10 cellular contexts compared by ENCODE assay signal in the genomic region with DNA sequence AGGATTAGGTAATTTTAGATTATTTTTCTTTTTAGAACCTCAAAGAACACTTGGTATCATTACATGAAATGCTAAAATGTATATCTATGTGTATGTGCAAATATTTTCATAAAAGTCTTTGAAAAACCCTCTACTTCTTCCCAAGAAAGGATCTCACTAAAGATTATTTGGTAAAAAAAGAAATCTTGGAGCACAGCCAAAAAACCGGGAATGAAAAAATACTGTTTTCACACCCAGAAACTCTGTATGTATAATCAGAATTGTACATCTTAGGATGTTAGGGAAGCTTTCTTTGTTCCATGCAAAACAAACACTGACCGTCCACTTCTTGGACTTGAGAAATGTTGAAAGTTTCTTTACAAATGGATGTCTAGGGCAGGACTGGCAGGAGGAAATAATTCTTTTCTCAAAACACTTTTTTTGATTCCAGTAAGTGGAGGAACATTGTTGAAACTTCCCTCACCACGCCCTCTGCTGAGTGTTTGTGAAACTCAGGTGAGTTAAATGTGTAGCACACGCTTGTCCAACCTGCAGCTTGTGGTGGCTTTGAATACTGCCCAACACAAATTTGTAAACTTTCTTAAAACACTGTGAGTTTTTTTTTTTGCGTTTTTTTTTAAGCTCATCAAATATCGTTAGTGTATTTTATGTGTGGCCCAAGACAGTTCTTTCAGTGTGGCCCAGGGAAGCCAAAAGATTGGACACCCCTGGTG. TPM values are rescaled to one million over a fixed set of nuclear protein-coding genes. Genes with fewer than 3 reads are reported as not detected.
A peak's percentile ranks its signal among the peaks of the same experiment; 100 is the strongest.
DNase-seq lines count a peak whose midpoint lies in the region; ATAC-seq, FAIRE-seq and TF ChIP-seq lines count a peak whose summit lies in the region.
"Had no signal": no experiment of that assay in that cellular context is flagged by ENCODE, and none has a peak within 500 bp of the region (broad histone marks: within the 10 kb centered on the region; RNA-seq: fewer than 3 reads in every experiment).

No MANE protein-coding gene starts in this region.

- H2AFZ ChIP-seq in GM12878 (ENCODE audit: control insufficient read depth, low read depth, low read length) = no peak overlapping the region
- peak overlapping the region; percentile 70 for H2AFZ ChIP-seq in osteoblast (ENCODE audit: low read length)

- H4K20me1 ChIP-seq in GM12878 (ENCODE audit: control insufficient read depth, insufficient read depth) (no peaks in the 10 kb centered on the region), osteoblast (ENCODE audit: insufficient read depth, low read length) (peaks cover 22% of the 10 kb centered on the region)

- ATAC-seq in GM18502 (IDR thresholded peaks at IDR 0.05; ENCODE audit: poor library complexity, unreplicated experiment) (peak; percentile 65), GM12878 (peak; percentile 68), HG03469 (IDR thresholded peaks at IDR 0.05; ENCODE audit: unreplicated experiment) (no peak)

- RAD21 ChIA-PET in GM12878 (lab: Charles Lee; ENCODE audit: unreplicated experiment) = interaction anchor here (1.3 to 2.3 kb wide), 2 partner anchors 26 to 57 kb away, joined by 3 to 8 read pairs; partner anchors contain the start of gene FBXO34

- H3K4me2 ChIP-seq in GM12878 (ENCODE audit: control insufficient read depth, insufficient read depth) = peak overlapping the region; percentile 30; the same call in 1 of the 2 replicates
- no peak overlapping the region for H3K4me2 ChIP-seq in osteoblast (ENCODE audit: insufficient read depth, low read length)

- SMC1A ChIA-PET in GM12878 (lab: Charles Lee; ENCODE audit: uncharacterized antibody, unreplicated experiment) = interaction anchor here (0.7 to 1.9 kb wide), 8 partner anchors 14 to 56 kb away, joined by 3 to 7 read pairs (median 4); no protein-coding TSS in a partner anchor

- TF ChIP-seq POLR2A in GM12878 (IDR thresholded peaks at IDR 0.05; ENCODE audit: low read depth, low read length) = no peak
- no peak for TF ChIP-seq POLR2A in testis (IDR thresholded peaks at IDR 0.05)

- no peak for TF ChIP-seq EP300 in GM12878 (IDR thresholded peaks at IDR 0.05; ENCODE audit: borderline replicate concordance in 1 of 2, control insufficient read depth in 1 of 2, low read depth in 2 of 2, low read length in 2 of 2)

- DNase-seq in HPDE6-E6E7 (ENCODE audit: extremely low spot score) (peak; percentile 42), GM12878 (ENCODE audit: low read depth, low spot score) (no peak), osteoblast (ENCODE audit: insufficient read length, low spot score, missing footprints) (peak; percentile 72), SHP77 (lab: John Stamatoyannopoulos, UW) (no peak), NCI-H82 (lab: John Stamatoyannopoulos, UW) (no peak), testis (no peak)
- DNase-seq: SJCRH30 had no signal

- H3K4me3 ChIP-seq in GM12878 = no peak overlapping the region
- peak overlapping the region; percentile 25 for H3K4me3 ChIP-seq in osteoblast (ENCODE audit: insufficient read depth, low read length)
- H3K4me3 ChIP-seq in testis = no peak overlapping the region
- H3K4me3 ChIP-seq: SJCRH30 had no signal

- WGBS in GM12878 (ENCODE audit: insufficient coverage, insufficient replicate concordance, low lambda C conversion rate, missing lambda C conversion rate) = 2% methylated on average over 6 of the region's 6 CpGs
- WGBS in testis, 2 donors = 51 to 61% methylated on average over 6 of the region's 6 CpGs

- POLR2A ChIA-PET in GM12878 (lab: Charles Lee) = interaction anchor here (0.5 to 1.0 kb wide), 3 partner anchors 13 to 23 kb away, joined by 3 to 4 read pairs (median 4); no protein-coding TSS in a partner anchor

- intact Hi-C loops in GM12878 (cut with micrococcal nuclease; ENCODE audit: unreplicated experiment) (loop anchor here (2.0 kb wide), 1 partner anchor 27 kb away; the partner anchor contains the start of gene FBXO34), testis (cut with DNase I; ENCODE audit: low total_unique reads) (no loop called here)

- H3K4me1 ChIP-seq in GM12878 (ENCODE audit: control insufficient read depth, insufficient read depth, low read length) = peaks cover 32% of the 10 kb centered on the region
- peaks cover 3% of the 10 kb centered on the region for H3K4me1 ChIP-seq in osteoblast (ENCODE audit: insufficient read depth, low read length)
- peaks cover 17% of the 10 kb centered on the region for H3K4me1 ChIP-seq in testis
- H3K4me1 ChIP-seq: SJCRH30 had no signal

- H3K9ac ChIP-seq in GM12878 (ENCODE audit: control insufficient read depth, insufficient read depth, low read length) = no peak overlapping the region

- H3K9me3 ChIP-seq in GM12878 (replicated peaks; ENCODE audit: control insufficient read depth, insufficient read depth, low read length) (no peaks in the 10 kb centered on the region; the same call in 2 of the 3 replicates), osteoblast (ENCODE audit: low read depth, low read length) (no peaks in the 10 kb centered on the region), testis (no peaks in the 10 kb centered on the region)
- H3K9me3 ChIP-seq: SJCRH30 had no signal

- TF ChIP-seq RAD21 in GM12878 (IDR thresholded peaks at IDR 0.05; ENCODE audit: insufficient read depth, low read depth, low read length) = peak; percentile 38

- CTCF ChIA-PET in GM12878 (lab: Yijun Ruan, JAX) = interaction anchor here (0.6 to 2.2 kb wide), 6 partner anchors 19 to 146 kb away, joined by 3 to 9 read pairs (median 4); no protein-coding TSS in a partner anchor

- peak in 2 of 3 experiments; percentile 37 to 39; a peak in 4 of 6 replicates for TF ChIP-seq CTCF in GM12878 (IDR thresholded peaks at IDR 0.05 in 2 of 3, conservative IDR thresholded peaks at IDR 0.05 in 1 of 3; ENCODE audit: control insufficient read depth in 2 of 3, extremely low read depth in 1 of 3, insufficient read depth in 1 of 3, low read depth in 3 of 3, low read length in 3 of 3)
- no peak for TF ChIP-seq CTCF in osteoblast (IDR thresholded peaks at IDR 0.05; ENCODE audit: extremely low read depth, low read depth, low read length)
- no peak for TF ChIP-seq CTCF in testis (IDR thresholded peaks at IDR 0.05)

- H3K27me3 ChIP-seq in GM12878 (replicated peaks in 1 of 2; ENCODE audit: control insufficient read depth in 2 of 2, insufficient read depth in 2 of 2, low read length in 1 of 2) (no peaks in the 10 kb centered on the region), osteoblast (ENCODE audit: insufficient read depth, low read length) (no peaks in the 10 kb centered on the region), testis (no peaks in the 10 kb centered on the region)
- H3K27me3 ChIP-seq: SJCRH30 had no signal

- peak; percentile 59 for FAIRE-seq in GM12878 (lab: Jason Lieb, UNC)
- FAIRE-seq: astrocyte had no signal

- no peaks in the 10 kb centered on the region; a peak in 1 of 4 replicates for H3K36me3 ChIP-seq in GM12878 (ENCODE audit: control insufficient read depth in 2 of 2, insufficient read depth in 2 of 2, low read length in 1 of 2)
- no peaks in the 10 kb centered on the region for H3K36me3 ChIP-seq in osteoblast (ENCODE audit: insufficient read depth, low read length)
- no peaks in the 10 kb centered on the region for H3K36me3 ChIP-seq in testis (ENCODE audit: low read depth, missing control alignments)

- H3K79me2 ChIP-seq in GM12878 (ENCODE audit: control insufficient read depth, insufficient read depth, low read length) = peaks cover 16% of the 10 kb centered on the region
- peaks cover 77% of the 10 kb centered on the region for H3K79me2 ChIP-seq in osteoblast (ENCODE audit: insufficient read depth, low read length)

- BruUV-seq in GM12878 (replicated peaks; lab: Mats Ljungman, UMichigan) = no TSS peak

- in situ Hi-C loops in GM12878 (cut with MboI) = no loop called here

- H3K27ac ChIP-seq in GM12878 (ENCODE audit: control insufficient read depth, insufficient read depth) (no peak overlapping the region), osteoblast (ENCODE audit: low read depth, low read length) (no peak overlapping the region), testis (no peak overlapping the region)
- H3K27ac ChIP-seq: SJCRH30 had no signal

TF ChIP-seq in GM12878, 131 proteins besides CTCF, POLR2A, EP300 and RAD21 (continues in another document):
- TF ChIP-seq SMC3 (IDR thresholded peaks at IDR 0.05; ENCODE audit: borderline replicate concordance, low read length) (peak; percentile 28; the same call in 1 of the 2 replicates), EZH2 (IDR thresholded peaks at IDR 0.05; ENCODE audit: borderline replicate concordance, control insufficient read depth, low read depth, low read length) (no peak), NR2C2 (IDR thresholded peaks at IDR 0.05; ENCODE audit: borderline replicate concordance, control insufficient read depth, insufficient read length, low read depth) (no peak), RUNX3 (IDR thresholded peaks at IDR 0.05; ENCODE audit: low read length) (peak; percentile 66), MEF2A (IDR thresholded peaks at IDR 0.05; ENCODE audit: insufficient read depth, low read depth, low read length) (no peak), ATF7 (IDR thresholded peaks at IDR 0.05; ENCODE audit: low read depth) (0 out of 2 replicates have a peak, but pooled peaks have one; percentile 28), JUNB (IDR thresholded peaks at IDR 0.05) (peak; percentile 53), ZZZ3 (IDR thresholded peaks at IDR 0.05; ENCODE audit: control insufficient read depth, insufficient read length, low read depth) (no peak)

RNA-seq across cellular contexts. Expression of gene FBXO34, which starts 26.5 kb away (rescaled TPM):
- 32.9 and 35.1 TPM in 2 replicates for total RNA-seq in GM12878 (2013; cell fraction: nucleolus; rRNA removed)
- 17.6 and 20.2 TPM in 2 replicates for total RNA-seq in GM12878 (2014; rRNA removed)
- 19.4 and 20.0 TPM in 2 replicates for total RNA-seq in GM12878 (2014; rRNA removed; fragmentation: Illumina TruSeq; extraction: Trizol)
- 18.3 and 19.5 TPM in 2 replicates for total RNA-seq in GM12878 (2021)
- polyA plus RNA-seq in GM12878 (2011; ENCODE audit: low read depth) = 10.4 TPM
- 22.8 and 30.9 TPM in 2 replicates for polyA plus RNA-seq in GM12878 (2011; rRNA removed)
- 16.6 and 18.0 TPM in 2 replicates for polyA plus RNA-seq in GM12878 (2011; cell fraction: cytosol; rRNA removed)
- 25.1 and 50.8 TPM in 2 replicates for polyA plus RNA-seq in GM12878 (2011; cell fraction: nucleus; rRNA removed)
- 12.2 and 15.4 TPM in 2 replicates for polyA plus RNA-seq in GM12878 (2012)
- polyA plus RNA-seq in GM12878 (2014; fragmentation: Illumina TruSeq; extraction: Trizol) = 16.2 and 20.2 TPM in 2 replicates
- polyA plus RNA-seq in GM12878 (2014; fragmentation: Nextera tagmentation; extraction: Ambion mirVana) = 1 to 10 TPM; 5.6 to 6.8 TPM
- polyA plus RNA-seq in GM12878 (2014; rRNA removed) = 13.1 and 13.9 TPM in 2 replicates
- polyA plus RNA-seq in GM12878 (2016; fragmentation: Nextera tagmentation; extraction: Ambion mirVana) = 10 to 100 TPM; 17.6 to 20.0 TPM
- 27.0 and 32.3 TPM in 2 replicates for polyA minus RNA-seq in GM12878 (2011; rRNA and poly(A)+ RNA removed)
- polyA minus RNA-seq in GM12878 (2011; cell fraction: cytosol; rRNA and poly(A)+ RNA removed) = 8.3 and 9.4 TPM in 2 replicates
- polyA minus RNA-seq in GM12878 (2011; cell fraction: nucleus; rRNA and poly(A)+ RNA removed) = 13.2 and 26.5 TPM in 2 replicates
- 24.2 and 24.6 TPM in 2 replicates for total RNA-seq in osteoblast
- 10 to 100 TPM; 84.4 to 91.7 TPM for total RNA-seq in testis
- polyA plus RNA-seq in testis (ENCODE audit: insufficient read depth, low read depth, low replicate concordance) = 62.1 TPM

Comparison
In these comparisons a context has a peak if more than half of its experiments do, and no peak if none do; other contexts are left out.
1. DNase-seq: peak in HPDE6-E6E7 (single experiment) and osteoblast (single experiment); none in GM12878 (single experiment), SHP77 (0 of 2), NCI-H82 (single experiment) and testis (single experiment).
2. CTCF ChIP-seq: peak in GM12878 (2 of 3); none in osteoblast (single experiment) and testis (0 of 3).